In genomic region chr18:9405977-9406376, GRCh38 we compare ENCODE assay signal across 30 cellular contexts.
"Had no signal": no experiment of that assay in that cellular context is flagged by ENCODE, and none has a peak within 500 bp of the region (broad histone marks: within the 10 kb centered on the region; RNA-seq: fewer than 3 reads in every experiment).

No MANE protein-coding gene starts in this region.

- H3K9me3 Mint-ChIP-seq: neural progenitor cell had no signal

- H3K4me3 Mint-ChIP-seq: activated CD4-positive, alpha-beta memory T cell treated with anti-CD3 and anti-CD28 coated beads for 36 hours; activated CD4-positive, alpha-beta T cell treated with anti-CD3 and anti-CD28 coated beads, Interleukin-2, amount 10 ng/mL, durations not matched to agents 24 days and 14 days; activated T-helper 17 cell treated with anti-CD3 and anti-CD28 coated beads, Interleukin-2, amount 50 U/mL, for 72 hours; brain; neural progenitor cell; type B pancreatic cell had no signal

- H3K27ac ChIP-seq: ascending aorta, cardiac muscle cell, colonic mucosa, left lung, lower lobe of right lung, neural progenitor cell, parathyroid adenoma, right atrium auricular region, thoracic aorta, VCaP had no signal

- H3K4me2 ChIP-seq: neural progenitor cell had no signal

- ATAC-seq: activated naive CD4-positive, alpha-beta T cell treated with anti-CD3 and anti-CD28 coated beads, Interleukin-2, amount 50 U/mL, for 72 hours; activated T-helper 17 cell treated with anti-CD3 and anti-CD28 coated beads, Interleukin-2, amount 50 U/mL, for 72 hours; left lung; lower lobe of right lung had no signal

- H3K4me1 ChIP-seq: ascending aorta, colonic mucosa, left lung, lower lobe of right lung, neural progenitor cell, parathyroid adenoma, right atrium auricular region had no signal

- H3K27me3 ChIP-seq: ascending aorta, cardiac muscle cell, colonic mucosa, left lung, neural progenitor cell, right atrium auricular region had no signal

- FAIRE-seq: endometrium, frontal cortex, islet of Langerhans, TTC549 had no signal

- H3K27ac Mint-ChIP-seq: activated CD4-positive, alpha-beta memory T cell treated with anti-CD3 and anti-CD28 coated beads for 36 hours; activated CD4-positive, alpha-beta T cell treated with anti-CD3 and anti-CD28 coated beads, Interleukin-2, amount 10 ng/mL, durations not matched to agents 24 days and 14 days; activated naive CD4-positive, alpha-beta T cell treated with anti-CD3 and anti-CD28 coated beads, Interleukin-2, amount 50 U/mL, for 72 hours; activated T-helper 17 cell treated with anti-CD3 and anti-CD28 coated beads, Interleukin-2, amount 50 U/mL, for 72 hours; brain; neural progenitor cell; type B pancreatic cell had no signal

- H3K4me3 ChIP-seq: ascending aorta, cardiac muscle cell, colonic mucosa, left lung, lower lobe of right lung, neural progenitor cell, right atrium auricular region, thoracic aorta had no signal

- H3K4me1 Mint-ChIP-seq: activated T-helper 17 cell treated with anti-CD3 and anti-CD28 coated beads, Interleukin-2, amount 50 U/mL, for 72 hours; brain; neural progenitor cell had no signal

- DNase-seq: activated CD4-positive, alpha-beta memory T cell treated with anti-CD3 and anti-CD28 coated beads for 36 hours; activated CD4-positive, alpha-beta T cell treated with anti-CD3 and anti-CD28 coated beads, Interleukin-2, amount 10 ng/mL, durations not matched to agents 24 days and 14 days; activated CD4-positive, CD25-positive, alpha-beta regulatory T cell treated with anti-CD3 and anti-CD28 coated beads, Interleukin-2, amount 50 U/mL, for 72 hours; activated CD8-positive, alpha-beta memory T cell treated with anti-CD3 and anti-CD28 coated beads, Interleukin-2, amount 50 U/mL, for 4 hours; activated naive CD4-positive, alpha-beta T cell; activated T-cell treated with anti-CD3 and anti-CD28 coated beads, Interleukin-2, amount 50 U/mL, for 1 hour; cerebellar nuclear complex; colonic mucosa; effector CD8-positive, alpha-beta T cell; left lung; lower lobe of right lung; occipital lobe; stimulated activated CD4-positive, alpha-beta T cell treated with anti-CD3 and anti-CD28 coated beads, Interleukin-15, amount 100 ng/mL, for 24 hours; stimulated activated CD4-positive, alpha-beta T cell treated with anti-CD3 and anti-CD28 coated beads, Interleukin-2, amount 100 ng/mL, for 24 hours; stimulated activated naive CD4-positive, alpha-beta T cell treated with Interleukin-2 at 50 U/mL for 16 hours had no signal

- H3K36me3 Mint-ChIP-seq: activated CD4-positive, alpha-beta memory T cell treated with anti-CD3 and anti-CD28 coated beads for 36 hours; activated naive CD4-positive, alpha-beta T cell treated with anti-CD3 and anti-CD28 coated beads, Interleukin-2, amount 50 U/mL, for 72 hours had no signal

- H3K9ac ChIP-seq: neural progenitor cell, parathyroid adenoma had no signal

- H3K27me3 Mint-ChIP-seq: brain, type B pancreatic cell had no signal

- H2AFZ ChIP-seq: neural progenitor cell, parathyroid adenoma had no signal

- H3K79me2 ChIP-seq: parathyroid adenoma had no signal
